ENCODE assay signal across 8 cellular contexts in genomic region chr2:69582582-69583176, GRCh38.
DNase-seq lines count a peak whose midpoint lies in the region; ATAC-seq and TF ChIP-seq lines count a peak whose summit lies in the region.

No MANE protein-coding gene starts in this region.

- no peaks in the 10 kb centered on the region for H3K27me3 Mint-ChIP-seq in chondrocyte (ENCODE audit: low read depth)
- H3K27me3 Mint-ChIP-seq in natural killer cell treated with Interleukin-12 subunit alpha and Interleukin-12 subunit beta and Interleukin-15 and Interleukin-18, amount 100 ng/mL, for 72 hours: no peaks in the 10 kb centered on the region

- TF ChIP-seq CTCF in Loucy (conservative IDR thresholded peaks at IDR 0.05; ENCODE audit: low read length) (no peak), chondrocyte (IDR thresholded peaks at IDR 0.05) (no peak)

- H3K27ac Mint-ChIP-seq in chondrocyte (ENCODE audit: unreplicated experiment): peak overlapping the region; percentile 89
- H3K27ac Mint-ChIP-seq in natural killer cell treated with Interleukin-12 subunit alpha and Interleukin-12 subunit beta and Interleukin-15 and Interleukin-18, amount 100 ng/mL, for 72 hours: peak overlapping the region; percentile 82

- no peaks in the 10 kb centered on the region for H3K9me3 Mint-ChIP-seq in chondrocyte (ENCODE audit: low read depth)
- H3K9me3 Mint-ChIP-seq in natural killer cell treated with Interleukin-12 subunit alpha and Interleukin-12 subunit beta and Interleukin-15 and Interleukin-18, amount 100 ng/mL, for 72 hours: no peaks in the 10 kb centered on the region

- peak in 1 of 2 donors; percentile 39 for ATAC-seq in natural killer cell treated with Interleukin-12 subunit alpha and Interleukin-12 subunit beta and Interleukin-15 and Interleukin-18, amount 100 ng/mL, for 72 hours
- ATAC-seq in GM18517 (IDR thresholded peaks at IDR 0.05; ENCODE audit: unreplicated experiment) (no peak), GM21423 (IDR thresholded peaks at IDR 0.05; ENCODE audit: unreplicated experiment) (no peak)

- H3K9me2 ChIP-seq in Loucy (replicated peaks; ENCODE audit: low read depth, low read length): no peaks in the 10 kb centered on the region

- H3F3A ChIP-seq in Loucy (ENCODE audit: low read depth): no peaks in the 10 kb centered on the region

- peak overlapping the region; percentile 71 for H3K9ac ChIP-seq in Loucy (ENCODE audit: low read depth, low read length, poor library complexity, severe bottlenecking)

- H3K36me3 ChIP-seq in Loucy (ENCODE audit: insufficient read depth, low read length): no peaks in the 10 kb centered on the region

- H3K36me3 Mint-ChIP-seq in chondrocyte (ENCODE audit: low read depth): no peaks in the 10 kb centered on the region
- no peaks in the 10 kb centered on the region for H3K36me3 Mint-ChIP-seq in natural killer cell treated with Interleukin-12 subunit alpha and Interleukin-12 subunit beta and Interleukin-15 and Interleukin-18, amount 100 ng/mL, for 72 hours

- no peaks in the 10 kb centered on the region for H4K20me1 ChIP-seq in Loucy (ENCODE audit: insufficient read depth, low read length, poor library complexity, severe bottlenecking)

- H3K9me3 ChIP-seq in Loucy (ENCODE audit: insufficient read depth, low read depth, low read length): no peaks in the 10 kb centered on the region

- H3K4me1 Mint-ChIP-seq in chondrocyte (ENCODE audit: low read depth): peaks cover 64% of the 10 kb centered on the region
- peaks cover 62 to 74% of the 10 kb centered on the region in 2 donors for H3K4me1 Mint-ChIP-seq in natural killer cell treated with Interleukin-12 subunit alpha and Interleukin-12 subunit beta and Interleukin-15 and Interleukin-18, amount 100 ng/mL, for 72 hours (ENCODE audit: low read depth in 2 of 2)

- peak overlapping the region; percentile 94 for H3K4me2 ChIP-seq in Loucy (ENCODE audit: low read depth, low read length, poor library complexity, severe bottlenecking)

- H3K4me3 Mint-ChIP-seq in chondrocyte (ENCODE audit: unreplicated experiment): no peak overlapping the region
- H3K4me3 Mint-ChIP-seq in natural killer cell treated with Interleukin-12 subunit alpha and Interleukin-12 subunit beta and Interleukin-15 and Interleukin-18, amount 100 ng/mL, for 72 hours: peak overlapping the region; percentile 45

- no peaks in the 10 kb centered on the region for H3K27me3 ChIP-seq in Loucy (ENCODE audit: insufficient read depth, low read length, poor library complexity, severe bottlenecking)

- DNase-seq in EH (ENCODE audit: low read depth) (peak; percentile 31), chondrocyte (ENCODE audit: low spot score) (no peak), activated gamma-delta T cell (lab: John Stamatoyannopoulos, UW) (no peak), NCI-H1417 (lab: John Stamatoyannopoulos, UW) (no peak)
- DNase-seq in natural killer cell treated with Interleukin-12 subunit alpha and Interleukin-12 subunit beta and Interleukin-15 and Interleukin-18, amount 100 ng/mL, for 72 hours (ENCODE audit: low spot score): no peak

- H3K4me1 ChIP-seq in Loucy (ENCODE audit: insufficient read depth, low read length, poor library complexity, severe bottlenecking): peaks cover 70% of the 10 kb centered on the region

- H3K4me3 ChIP-seq in Loucy (ENCODE audit: low read length, poor library complexity, severe bottlenecking): peak overlapping the region; percentile 70

- peaks cover 93% of the 10 kb centered on the region for H3K79me2 ChIP-seq in Loucy (ENCODE audit: insufficient read depth, low read length)

- H2AFZ ChIP-seq in Loucy (ENCODE audit: low read length): no peak overlapping the region
